ENCODE assay signal across 9 cellular contexts in the genomic region with DNA sequence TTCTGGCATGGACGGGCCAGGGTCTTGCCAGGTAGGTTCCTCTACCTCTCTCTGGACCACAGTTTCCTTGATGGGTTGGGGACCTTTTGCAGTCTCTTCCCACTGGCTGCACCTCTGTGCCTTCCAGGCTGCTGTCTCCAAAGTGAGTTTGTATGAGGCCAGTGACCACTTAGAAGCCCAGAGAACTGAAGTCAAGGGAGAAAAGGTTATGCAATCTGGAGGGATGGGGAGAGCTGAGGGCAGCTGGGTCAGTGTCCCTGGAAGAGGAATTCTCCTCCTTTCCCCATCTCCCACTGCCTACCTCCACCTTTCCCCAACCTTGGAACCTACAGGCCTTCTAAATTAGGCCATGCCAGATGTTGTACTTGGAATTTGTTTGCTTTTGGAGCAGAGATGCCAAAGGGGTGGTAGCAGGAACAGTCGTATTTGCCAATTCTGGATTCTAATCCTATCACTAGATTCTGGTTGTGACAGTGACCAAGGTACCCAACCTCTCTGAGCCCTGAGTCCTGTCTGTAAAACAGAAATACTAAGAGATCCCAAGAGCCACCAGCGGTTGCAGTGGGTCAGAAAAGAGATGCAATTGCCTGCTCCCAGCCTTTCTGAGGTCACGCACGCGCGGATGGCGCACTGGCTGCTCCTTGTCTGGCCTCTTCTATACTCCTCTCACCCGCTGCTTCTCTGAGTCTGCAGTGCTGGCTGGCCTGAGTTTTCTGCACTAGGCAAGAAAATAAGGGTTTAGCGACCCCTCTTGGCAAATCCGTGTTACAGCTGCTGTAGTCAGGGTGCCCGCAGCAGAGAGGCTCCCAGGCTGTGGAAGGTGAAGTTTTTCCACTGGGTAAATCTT. TPM values are rescaled to one million over a fixed set of nuclear protein-coding genes. Genes with fewer than 3 reads are reported as not detected.
DNase-seq lines count a peak whose midpoint lies in the region; FAIRE-seq and TF ChIP-seq lines count a peak whose summit lies in the region.
"Had no signal": no experiment of that assay in that cellular context is flagged by ENCODE, and none has a peak within 500 bp of the region (broad histone marks: within the 10 kb centered on the region; RNA-seq: fewer than 3 reads in every experiment).

No MANE protein-coding gene starts in this region.

- H3K4me1 ChIP-seq in SJCRH30, result no peaks in the 10 kb centered on the region

- TF ChIP-seq CTCF in chondrocyte (IDR thresholded peaks at IDR 0.05) (peak; percentile 95), kidney epithelial cell (IDR thresholded peaks at IDR 0.05; ENCODE audit: insufficient read depth, low read length, poor library complexity, severe bottlenecking) (peak; percentile 93)

- H3K4me3 ChIP-seq in H7 (ENCODE audit: insufficient read depth, low read depth, low read length), result no peak overlapping the region
- H3K4me3 ChIP-seq in SJCRH30, result no peak overlapping the region
- no peak overlapping the region for H3K4me3 ChIP-seq in kidney epithelial cell (ENCODE audit: low read depth, low read length)

- no peak overlapping the region for H3K27ac Mint-ChIP-seq in chondrocyte (ENCODE audit: unreplicated experiment)

- no peak overlapping the region for H3K27ac ChIP-seq in SJCRH30

- peaks cover 9% of the 10 kb centered on the region for H3K9me3 ChIP-seq in SJCRH30 (replicated peaks)

- H3K27me3 Mint-ChIP-seq in chondrocyte (ENCODE audit: low read depth), result peaks cover 12% of the 10 kb centered on the region

- H3K9me3 Mint-ChIP-seq in chondrocyte (ENCODE audit: low read depth), result peaks cover 8% of the 10 kb centered on the region

- H3K4me3 Mint-ChIP-seq in chondrocyte (ENCODE audit: unreplicated experiment), result no peak overlapping the region

- H3K27me3 ChIP-seq in H7 (ENCODE audit: control insufficient read depth, insufficient read depth, low read length) (no peaks in the 10 kb centered on the region), SJCRH30 (0 out of 2 replicates have a peak, but pooled peaks cover 3% of the 10 kb centered on the region), kidney epithelial cell (ENCODE audit: control insufficient read depth, insufficient read depth, low read length) (peaks cover 3% of the 10 kb centered on the region)

- peaks cover 12% of the 10 kb centered on the region for H3K4me1 Mint-ChIP-seq in chondrocyte (ENCODE audit: low read depth)

- DNase-seq in ELR (ENCODE audit: low read depth), result peak; percentile 88
- DNase-seq in H7, result peak; percentile 69
- DNase-seq in NCI-H1092 (lab: John Stamatoyannopoulos, UW), result peak; percentile 72
- DNase-seq in SJCRH30, result peak; percentile 82 to 88
- no peak for DNase-seq in chondrocyte (ENCODE audit: low spot score)
- peak; percentile 34 for DNase-seq in kidney epithelial cell (ENCODE audit: low read depth)
- peak; percentile 22 to 33 for DNase-seq in stimulated activated CD4-positive, alpha-beta T cell treated with anti-CD3 and anti-CD28 coated beads, Interleukin-2, amount 100 ng/mL, for 24 hours
- no peak for DNase-seq in urothelium cell line (ENCODE audit: low spot score)

- H3K36me3 ChIP-seq in H7 (replicated peaks; ENCODE audit: control insufficient read depth, insufficient read depth, low read length), result no peaks in the 10 kb centered on the region
- no peaks in the 10 kb centered on the region for H3K36me3 ChIP-seq in SJCRH30
- H3K36me3 ChIP-seq in kidney epithelial cell (ENCODE audit: control insufficient read depth, insufficient read depth, low read length), result no peaks in the 10 kb centered on the region

- H3K36me3 Mint-ChIP-seq in chondrocyte (ENCODE audit: low read depth), result peaks cover 3% of the 10 kb centered on the region

- FAIRE-seq in urothelium cell line (lab: Jason Lieb, UNC), result no peak

RNA-seq across cellular contexts. Expression of gene ACCSL, which starts 10.7 kb away (rescaled TPM):
- total RNA-seq in H7 (2014; rRNA removed; shearing (Covaris generic)), result not detected in 2 replicates
- not detected in 2 replicates for total RNA-seq in SJCRH30 (2014; rRNA removed; shearing (Covaris generic))
- total RNA-seq in chondrocyte (not detected in 3 replicates), kidney epithelial cell (not detected in 2 replicates)
- total RNA-seq: activated CD8-positive, alpha-beta memory T cell treated with anti-CD3 and anti-CD28 coated beads for 36 hours had no signal

RNA-seq across cellular contexts. Expression of gene ACCS, which starts 29.0 kb away (rescaled TPM):
- 13.9 and 17.3 TPM in 2 replicates for total RNA-seq in H7 (2014; rRNA removed; shearing (Covaris generic))
- 5.7 and 7.6 TPM in 2 replicates for total RNA-seq in SJCRH30 (2014; rRNA removed; shearing (Covaris generic))
- total RNA-seq in chondrocyte (5.8 to 14.7 TPM (median 11.1 TPM) in 3 replicates), kidney epithelial cell (14.3 and 17.6 TPM in 2 replicates)

RNA-seq across cellular contexts. Expression of gene EXT2, which starts 58.4 kb away (rescaled TPM):
- total RNA-seq in H7 (2014; rRNA removed; shearing (Covaris generic)), result 52.0 and 52.4 TPM in 2 replicates
- 85.0 and 91.7 TPM in 2 replicates for total RNA-seq in SJCRH30 (2014; rRNA removed; shearing (Covaris generic))
- total RNA-seq in chondrocyte (106 to 116 TPM (median 108 TPM) in 3 replicates), kidney epithelial cell (83.5 and 99.6 TPM in 2 replicates)

Comparison
In these comparisons a context has a peak if more than half of its experiments do, and no peak if none do; other contexts are left out.
1. DNase-seq: peak in ELR (single experiment), H7 (single experiment), NCI-H1092 (single experiment), SJCRH30 (2 of 2), kidney epithelial cell (single experiment) and stimulated activated CD4-positive, alpha-beta T cell treated with anti-CD3 and anti-CD28 coated beads, Interleukin-2, amount 100 ng/mL, for 24 hours (2 of 2); none in chondrocyte (single experiment) and urothelium cell line (single experiment).